In the genomic region with DNA sequence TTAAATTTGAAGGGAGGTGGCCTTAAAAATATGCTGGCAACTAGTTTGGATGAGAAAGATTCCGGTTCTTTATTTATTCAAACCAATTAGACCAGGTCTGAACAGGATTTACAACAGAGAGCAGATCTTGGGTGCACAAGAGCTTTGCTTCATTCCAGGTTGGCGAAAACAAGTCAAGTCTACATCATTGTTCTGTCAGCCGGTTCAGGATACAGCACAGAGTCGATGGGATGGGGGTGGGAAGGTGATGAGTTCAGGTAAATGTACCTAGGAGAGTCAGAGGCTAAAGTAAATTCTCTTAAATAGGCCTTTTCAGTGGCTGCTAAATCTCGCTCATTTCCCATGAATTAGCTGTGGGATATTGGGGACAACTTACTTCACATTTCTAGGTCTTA, we compare ENCODE assay signal across 8 cellular contexts. TPM values are rescaled to one million over a fixed set of nuclear protein-coding genes. Genes with fewer than 3 reads are reported as not detected.
A peak's percentile ranks its signal among the peaks of the same experiment; 100 is the strongest.
DNase-seq lines count a peak whose midpoint lies in the region; ATAC-seq and TF ChIP-seq lines count a peak whose summit lies in the region.

No MANE protein-coding gene starts in this region.

- intact Hi-C loops in prostate gland (cut with DNase I), result loop anchor here (5.0 kb wide), 1 partner anchor 148 kb away; no protein-coding TSS in a partner anchor

- H3K4me2 ChIP-seq in OCI-LY1 (ENCODE audit: low read length), result peak overlapping the region; percentile 94

- peaks cover 34% of the 10 kb centered on the region for H3K4me1 ChIP-seq in OCI-LY1 (ENCODE audit: insufficient read depth, low read length, severe bottlenecking)
- H3K4me1 ChIP-seq in prostate gland (replicated peaks), result no peaks in the 10 kb centered on the region

- H3F3A ChIP-seq in OCI-LY1 (ENCODE audit: insufficient read depth, low read length), result no peaks in the 10 kb centered on the region

- ATAC-seq in HG02763 (IDR thresholded peaks at IDR 0.05; ENCODE audit: unreplicated experiment) (no peak), HG02870 (IDR thresholded peaks at IDR 0.05; ENCODE audit: unreplicated experiment) (no peak), HG03045 (IDR thresholded peaks at IDR 0.05; ENCODE audit: unreplicated experiment) (no peak)

- H3K9me3 ChIP-seq in OCI-LY1 (ENCODE audit: low read length) (no peaks in the 10 kb centered on the region), prostate gland (no peaks in the 10 kb centered on the region)

- no peaks in the 10 kb centered on the region for H3K9me2 ChIP-seq in OCI-LY1 (ENCODE audit: low read depth, low read length)

- 25% methylated on average over 5 of the region's 5 CpGs for WGBS in prostate gland

- H3K27me3 ChIP-seq in OCI-LY1 (ENCODE audit: insufficient read depth, low read length) (no peaks in the 10 kb centered on the region), prostate gland (replicated peaks; ENCODE audit: insufficient read depth) (no peaks in the 10 kb centered on the region)

- peaks cover 34% of the 10 kb centered on the region for H3K79me2 ChIP-seq in OCI-LY1 (ENCODE audit: insufficient read depth, low read length)

- H3K4me3 ChIP-seq in GM08714 (ENCODE audit: low read length) (peak overlapping the region; percentile 85), OCI-LY1 (ENCODE audit: low read depth, low read length, poor library complexity, severe bottlenecking) (peak overlapping the region; percentile 93), epithelial cell of proximal tubule (ENCODE audit: low read depth, low read length) (peak overlapping the region; percentile 82), prostate gland (peak overlapping the region; percentile 91)

- TF ChIP-seq CTCF in OCI-LY1 (IDR thresholded peaks at IDR 0.05; ENCODE audit: low read length), result no peak
- no peak for TF ChIP-seq CTCF in epithelial cell of proximal tubule (conservative IDR thresholded peaks at IDR 0.05; ENCODE audit: low read depth, low read length)
- no peak for TF ChIP-seq CTCF in prostate gland (IDR thresholded peaks at IDR 0.05)

- H3K9ac ChIP-seq in OCI-LY1 (ENCODE audit: low read length), result peak overlapping the region; percentile 98

- H3K36me3 ChIP-seq in OCI-LY1 (ENCODE audit: insufficient read depth, low read length) (no peaks in the 10 kb centered on the region), prostate gland (no peaks in the 10 kb centered on the region)

- no peak overlapping the region for H2AFZ ChIP-seq in OCI-LY1 (ENCODE audit: low read length)

- H3K27ac ChIP-seq in OCI-LY1 (ENCODE audit: low read depth, low read length, poor library complexity, severe bottlenecking) (peak overlapping the region; percentile 92), prostate gland (peak overlapping the region; percentile 91 to 95)

- DNase-seq in epithelial cell of proximal tubule (ENCODE audit: low read depth) (no peak), prostate gland (ENCODE audit: low spot score) (peak; percentile 38), mesenteric fat pad (ENCODE audit: low spot score) (no peak)

- H4K20me1 ChIP-seq in OCI-LY1 (ENCODE audit: insufficient read depth, low read length), result no peaks in the 10 kb centered on the region

- TF ChIP-seq POLR2A in prostate gland (IDR thresholded peaks at IDR 0.05), result no peak

RNA-seq across cellular contexts. Expression of gene STIM2, which starts 0.9 kb away (rescaled TPM):
- total RNA-seq in epithelial cell of proximal tubule (7.0 and 15.8 TPM in 2 replicates), prostate gland (10 to 100 TPM; 34.4 to 44.2 TPM), mesenteric fat pad (22.5 TPM)
